ENCODE assay signal across 12 cellular contexts in the genomic region with DNA sequence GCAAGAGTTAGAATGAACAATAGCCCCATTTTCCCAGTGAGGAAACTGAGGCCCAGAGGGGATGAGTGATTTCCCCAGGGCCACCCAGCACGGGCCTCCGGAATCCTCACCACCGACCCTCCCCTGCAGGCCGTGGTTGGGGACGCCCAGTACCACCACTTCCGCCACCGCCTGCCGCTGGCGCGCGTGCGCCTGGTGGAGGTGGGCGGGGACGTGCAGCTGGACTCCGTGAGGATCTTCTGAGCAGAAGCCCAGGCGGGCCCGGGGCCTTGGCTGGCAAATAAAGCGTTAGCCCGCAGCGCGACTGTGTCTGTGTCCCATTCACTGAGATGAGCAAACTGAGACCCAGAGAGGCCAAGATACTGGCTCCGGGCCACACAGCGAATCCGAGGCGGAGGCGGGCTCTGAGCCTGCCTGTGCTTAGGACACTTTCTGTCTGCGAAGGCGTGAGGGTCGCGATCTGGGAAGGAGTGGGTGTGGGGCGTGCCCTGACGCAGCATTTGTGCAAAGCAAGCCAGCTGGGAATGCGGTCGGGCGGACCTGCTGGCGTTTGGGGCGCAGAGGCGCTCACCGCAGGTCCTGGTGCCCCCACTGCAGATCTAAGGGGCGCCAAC. TPM values are rescaled to one million over a fixed set of nuclear protein-coding genes. Genes with fewer than 3 reads are reported as not detected.
DNase-seq lines count a peak whose midpoint lies in the region; ATAC-seq, FAIRE-seq and TF ChIP-seq lines count a peak whose summit lies in the region.
"Not testable (repeated sequence)": the region's sequence is repeated elsewhere in the genome, so short reads cannot be mapped to it uniquely, and the experiment has no call there.
"Had no signal": no experiment of that assay in that cellular context is flagged by ENCODE, and none has a peak within 500 bp of the region (broad histone marks: within the 10 kb centered on the region; RNA-seq: fewer than 3 reads in every experiment).

No MANE protein-coding gene starts in this region.

- intact Hi-C loops in left ventricle myocardium superior (cut with micrococcal nuclease) = not testable (repeated sequence)
- intact Hi-C loops in aorta (cut with DNase I) = loop anchor here in 1 of 2 donors (2.0 kb wide), 1 partner anchor 17 kb away; no protein-coding TSS in a partner anchor

- DNase-seq in left ventricle myocardium superior; omental fat pad (ENCODE audit: low spot score); aorta: not testable (repeated sequence)

- WGBS in aorta, 2 donors = no CpG with 5 or more reads among the region's 40 CpGs

- H3K27me3 ChIP-seq in aorta (ENCODE audit: control insufficient read depth in 1 of 2, insufficient read depth in 2 of 2, low read length in 1 of 2) = not testable (repeated sequence)

- peak; percentile 71 for FAIRE-seq in colon (lab: Jason Lieb, UNC)

- not testable (repeated sequence) for H3K4me1 ChIP-seq in aorta (ENCODE audit: control insufficient read depth in 1 of 2, insufficient read depth in 2 of 2, low read length in 2 of 2)

- ATAC-seq in GM18502 (IDR thresholded peaks at IDR 0.05; ENCODE audit: poor library complexity, unreplicated experiment) = peak; percentile 56
- peak; percentile 52 for ATAC-seq in GM21717 (IDR thresholded peaks at IDR 0.05; ENCODE audit: unreplicated experiment)
- ATAC-seq in HG03159 (IDR thresholded peaks at IDR 0.05; ENCODE audit: unreplicated experiment) = peak; percentile 58
- ATAC-seq in activated CD4-positive, CD25-positive, alpha-beta regulatory T cell treated with anti-CD3 and anti-CD28 coated beads, Interleukin-2, amount 50 U/mL, for 24 hours = peak; percentile 90 to 96
- ATAC-seq in left ventricle myocardium superior = peak; percentile 96
- ATAC-seq in omental fat pad (ENCODE audit: low FRiP score) = peak; percentile 76
- ATAC-seq in aorta (ENCODE audit: low FRiP score) = peak; percentile 91

- not testable (repeated sequence) for H3K4me3 ChIP-seq in aorta (ENCODE audit: low read length in 2 of 2)

- not testable (repeated sequence) for H3K9me3 ChIP-seq in aorta (ENCODE audit: control insufficient read depth, low read length)

- not testable (repeated sequence) for H3K36me3 ChIP-seq in aorta (ENCODE audit: control insufficient read depth in 1 of 2, insufficient read depth in 2 of 2, low read length in 1 of 2)

- H3K27ac ChIP-seq in aorta (ENCODE audit: low read depth in 1 of 2, low read length in 2 of 2) = not testable (repeated sequence)

- TF ChIP-seq CTCF in omental fat pad (IDR thresholded peaks at IDR 0.05) = not testable (repeated sequence)

RNA-seq across cellular contexts. Expression of gene LGALS7B, which starts 2.6 kb away (rescaled TPM):
- total RNA-seq in left ventricle myocardium superior = not detected
- not detected for total RNA-seq in omental fat pad
- not detected for total RNA-seq in aorta
- not detected for polyA plus RNA-seq in aorta
- total RNA-seq: activated CD4-positive, alpha-beta T cell treated with anti-CD3 and anti-CD28 coated beads, Interleukin-2, amount 10 ng/mL, durations not matched to agents 24 days and 14 days; Caco-2; PC-9; pulmonary artery endothelial cell had no signal

RNA-seq across cellular contexts. Expression of gene LGALS7, which starts 18.2 kb away (rescaled TPM):
- total RNA-seq in left ventricle myocardium superior = not detected
- not detected for total RNA-seq in omental fat pad
- not detected for total RNA-seq in aorta
- not detected for polyA plus RNA-seq in aorta
- total RNA-seq: activated CD4-positive, alpha-beta T cell treated with anti-CD3 and anti-CD28 coated beads, Interleukin-2, amount 10 ng/mL, durations not matched to agents 24 days and 14 days; Caco-2; pulmonary artery endothelial cell had no signal

RNA-seq across cellular contexts. Expression of gene LGALS4, which starts 21.2 kb away (rescaled TPM):
- 0.47 TPM for total RNA-seq in left ventricle myocardium superior
- 1 to 10 TPM in 1 of 4 donors, under 1 TPM in 1, not detected in 2; 0.46 to 1.6 TPM for total RNA-seq in omental fat pad
- total RNA-seq in aorta = 1 to 10 TPM in 1 of 2 donors, under 1 TPM in 1; 0.51 to 2.9 TPM
- 100 to 1,000 TPM in 1 of 2 donors, 1 to 10 TPM in 1; 9.1 to 544 TPM for polyA plus RNA-seq in aorta
- total RNA-seq: pulmonary artery endothelial cell had no signal

RNA-seq across cellular contexts. Expression of gene ECH1, which starts 40.0 kb away (rescaled TPM):
- 1,171 TPM for total RNA-seq in left ventricle myocardium superior
- total RNA-seq in omental fat pad = 100 to 1,000 TPM; 101 to 145 (median 128) TPM
- 10 to 100 TPM; 92.2 to 95.1 TPM for total RNA-seq in aorta
- 100 to 1,000 TPM; 139 to 190 TPM for polyA plus RNA-seq in aorta

RNA-seq across cellular contexts. Expression of gene CAPN12, which starts 47.3 kb away (rescaled TPM):
- total RNA-seq in left ventricle myocardium superior (not detected), omental fat pad (1 to 10 TPM; 1.0 to 2.5 (median 1.4) TPM), aorta (1 to 10 TPM; 1.9 to 2.8 TPM)
- polyA plus RNA-seq in aorta = 1 to 10 TPM; 1.0 to 4.5 TPM
